15 cellular contexts compared by ENCODE assay signal in genomic region chr5:179893958-179894895, GRCh38.
"Had no signal": no experiment of that assay in that cellular context is flagged by ENCODE, and none has a peak within 500 bp of the region (broad histone marks: within the 10 kb centered on the region; RNA-seq: fewer than 3 reads in every experiment).

No MANE protein-coding gene starts in this region.

- H3K27me3 Mint-ChIP-seq: dendritic cell treated with granulocyte-macrophage colony-stimulating factor and Interleukin-4, amounts not matched to agents 40 ng/mL and 50 ng/mL, for 4 days; naive thymus-derived CD4-positive, alpha-beta T cell had no signal

- H3K27ac ChIP-seq: esophagus squamous epithelium, gastroesophageal sphincter, sigmoid colon, skin epidermis had no signal

- H3K9me3 ChIP-seq: esophagus squamous epithelium, gastroesophageal sphincter, sigmoid colon had no signal

- H3K4me1 Mint-ChIP-seq: naive thymus-derived CD4-positive, alpha-beta T cell had no signal

- H3K9me3 Mint-ChIP-seq: dendritic cell treated with granulocyte-macrophage colony-stimulating factor and Interleukin-4, amounts not matched to agents 40 ng/mL and 50 ng/mL, for 4 days; naive thymus-derived CD4-positive, alpha-beta T cell; nephron progenitor cell had no signal

- H3K4me3 Mint-ChIP-seq: dendritic cell treated with granulocyte-macrophage colony-stimulating factor and Interleukin-4, amounts not matched to agents 40 ng/mL and 50 ng/mL, for 4 days; naive thymus-derived CD4-positive, alpha-beta T cell; nephron progenitor cell had no signal

- DNase-seq: esophagus squamous epithelium; foreskin fibroblast; glutamatergic neuron; islet precursor cell; left ventricle myocardium superior; mesendoderm; naive thymus-derived CD4-positive, alpha-beta T cell; nephron progenitor cell; sigmoid colon; stimulated activated CD4-positive, alpha-beta T cell treated with anti-CD3 and anti-CD28 coated beads, Interleukin-12 subunit alpha, Interleukin-12 subunit beta, amount 100 ng/mL, for 4 hours; stimulated activated naive CD4-positive, alpha-beta T cell treated with Interleukin-2 at 50 U/mL for 16 hours; trophoblast cell had no signal

- H3K4me3 ChIP-seq: esophagus squamous epithelium, gastroesophageal sphincter, sigmoid colon, skin epidermis had no signal

- H3K27ac Mint-ChIP-seq: dendritic cell treated with granulocyte-macrophage colony-stimulating factor and Interleukin-4, amounts not matched to agents 40 ng/mL and 50 ng/mL, for 4 days had no signal

- ATAC-seq: gastroesophageal sphincter; left ventricle myocardium superior; naive thymus-derived CD4-positive, alpha-beta T cell had no signal

- H3K27me3 ChIP-seq: esophagus squamous epithelium, gastroesophageal sphincter, sigmoid colon had no signal

- H3K4me1 ChIP-seq: esophagus squamous epithelium, gastroesophageal sphincter, sigmoid colon had no signal
